In the genomic region with DNA sequence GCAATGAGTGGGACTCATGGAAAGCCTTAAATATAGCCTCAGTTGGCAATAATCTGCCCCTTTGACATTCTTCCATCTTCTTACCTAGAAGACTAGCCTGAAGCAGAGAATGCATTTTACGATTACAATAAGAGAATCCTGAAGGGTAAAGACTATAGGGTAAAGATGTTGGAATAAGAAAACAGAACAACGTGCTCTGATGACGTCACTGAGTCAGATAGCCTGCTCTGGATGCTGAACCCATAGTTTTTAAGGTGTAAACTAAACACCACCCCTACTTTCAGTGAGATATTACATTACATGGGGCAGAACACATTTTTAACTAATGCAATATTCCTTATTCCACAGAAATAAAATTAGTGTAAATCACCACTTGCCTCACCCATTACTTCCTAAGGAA, we compare ENCODE assay signal across 8 cellular contexts.
"Had no signal": no experiment of that assay in that cellular context is flagged by ENCODE, and none has a peak within 500 bp of the region (broad histone marks: within the 10 kb centered on the region; RNA-seq: fewer than 3 reads in every experiment).

No MANE protein-coding gene starts in this region.

- H3K4me3 Mint-ChIP-seq: IgD-negative memory B cell had no signal

- H3K27ac Mint-ChIP-seq: IgD-negative memory B cell had no signal

- H3K4me1 Mint-ChIP-seq: IgD-negative memory B cell had no signal

- H3K36me3 ChIP-seq: HAP-1 had no signal

- H3K4me3 ChIP-seq: GM23248, HAP-1 had no signal

- H3K9ac ChIP-seq: GM23248 had no signal

- FAIRE-seq: HTR-8/SVneo had no signal

- H3K9me3 ChIP-seq: HAP-1 had no signal

- ATAC-seq: HCT116 had no signal

- H3K36me3 Mint-ChIP-seq: IgD-negative memory B cell had no signal

- DNase-seq: GM23248, GOT3, H7, KG1 had no signal

- H2AFZ ChIP-seq: GM23248 had no signal

- H3K27ac ChIP-seq: GM23248 had no signal
